ENCODE assay signal across 24 cellular contexts in genomic region chr11:76554767-76555166, GRCh38.
"Had no signal": no experiment of that assay in that cellular context is flagged by ENCODE, and none has a peak within 500 bp of the region (broad histone marks: within the 10 kb centered on the region; RNA-seq: fewer than 3 reads in every experiment).

No MANE protein-coding gene starts in this region.

- H3K27me3 ChIP-seq: neural progenitor cell, ovary, right atrium auricular region, sigmoid colon, stomach had no signal

- DNase-seq: cerebellar nuclear complex; effector CD4-positive, alpha-beta T cell; kidney; left cardiac atrium; left ventricle myocardium superior; mesenchymal stem cell; nucleus accumbens; ovary; sigmoid colon; stimulated activated CD4-positive, alpha-beta T cell treated with anti-CD3 and anti-CD28 coated beads, Interleukin-2, amount 100 ng/mL, for 24 hours; stimulated activated CD4-positive, alpha-beta T cell treated with anti-CD3 and anti-CD28 coated beads, Interleukin-4, amount 100 ng/mL, for 4 hours; stimulated activated naive B cell treated with anti-CD40 and anti-IgM and Interleukin-4, amounts not matched to agents 10 μg/mL and 1 μg/mL and 100 μg/mL, for 72 hours; stomach; substantia nigra; trophoblast cell had no signal

- H3K36me3 ChIP-seq: ovary, thoracic aorta had no signal

- H3K4me3 ChIP-seq: lung, neural progenitor cell, ovary, right atrium auricular region, sigmoid colon, skin epidermis, stomach, thoracic aorta had no signal

- H3K4me1 ChIP-seq: neural progenitor cell had no signal

- H3K27ac ChIP-seq: neural progenitor cell, ovary, right atrium auricular region, sigmoid colon, skin epidermis, stomach, thoracic aorta had no signal

- FAIRE-seq: colon, frontal cortex, kidney, urothelium cell line had no signal

- H2AFZ ChIP-seq: neural progenitor cell had no signal

- H3K9ac ChIP-seq: neural progenitor cell had no signal

- H3K4me2 ChIP-seq: neural progenitor cell had no signal

- ATAC-seq: left cardiac atrium; left ventricle myocardium superior; natural killer cell treated with Interleukin-12 subunit alpha and Interleukin-12 subunit beta and Interleukin-15 and Interleukin-18, amount 100 ng/mL, for 72 hours had no signal

- H3K9me3 ChIP-seq: ovary, right atrium auricular region, sigmoid colon, stomach, thoracic aorta had no signal
